In the genomic region with DNA sequence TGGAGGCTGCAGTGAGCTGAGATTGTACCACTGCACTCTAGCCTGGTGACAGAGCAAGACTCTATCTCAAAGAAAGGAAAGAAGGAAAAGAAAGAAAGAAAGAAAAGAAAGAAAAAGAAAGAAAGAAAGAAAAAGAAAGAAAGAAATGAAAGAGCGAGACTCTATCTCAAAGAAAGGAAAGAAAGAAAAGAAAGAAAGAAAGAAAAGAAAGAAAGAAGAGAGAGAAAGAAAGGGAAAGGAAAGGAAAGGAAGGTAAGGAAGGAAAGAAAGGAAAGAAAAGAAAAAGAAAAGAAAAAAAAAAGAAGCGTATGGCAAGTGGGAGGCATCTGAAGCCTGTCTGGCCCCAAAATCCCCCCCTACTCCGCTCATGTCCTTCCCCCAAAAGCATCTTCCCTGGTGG, we compare ENCODE assay signal across 9 cellular contexts.
"Had no signal": no experiment of that assay in that cellular context is flagged by ENCODE, and none has a peak within 500 bp of the region (broad histone marks: within the 10 kb centered on the region; RNA-seq: fewer than 3 reads in every experiment).

No MANE protein-coding gene starts in this region.

- H3K9me3 ChIP-seq: HAP-1 had no signal

- ATAC-seq: GM23338 had no signal

- H3K27ac ChIP-seq: GM23248 had no signal

- H2AFZ ChIP-seq: GM23248, GM23338 had no signal

- DNase-seq: GM23248, GOT3, H7, HCEC 1CT, HFFc6 had no signal

- H3K27ac Mint-ChIP-seq: GM23338, HFFc6 had no signal

- H3K4me3 Mint-ChIP-seq: GM23338, HFFc6 had no signal

- H3K4me1 Mint-ChIP-seq: GM23338 had no signal

- H3K9ac ChIP-seq: GM23248 had no signal

- H3K36me3 ChIP-seq: HAP-1 had no signal

- H3K4me1 ChIP-seq: HAP-1 had no signal

- H3K4me2 ChIP-seq: GM23338 had no signal

- FAIRE-seq: H1, H54 had no signal

- H3K4me3 ChIP-seq: GM23248, GM23338, HAP-1 had no signal
